1 cellular context compared by ENCODE assay signal in the genomic region with DNA sequence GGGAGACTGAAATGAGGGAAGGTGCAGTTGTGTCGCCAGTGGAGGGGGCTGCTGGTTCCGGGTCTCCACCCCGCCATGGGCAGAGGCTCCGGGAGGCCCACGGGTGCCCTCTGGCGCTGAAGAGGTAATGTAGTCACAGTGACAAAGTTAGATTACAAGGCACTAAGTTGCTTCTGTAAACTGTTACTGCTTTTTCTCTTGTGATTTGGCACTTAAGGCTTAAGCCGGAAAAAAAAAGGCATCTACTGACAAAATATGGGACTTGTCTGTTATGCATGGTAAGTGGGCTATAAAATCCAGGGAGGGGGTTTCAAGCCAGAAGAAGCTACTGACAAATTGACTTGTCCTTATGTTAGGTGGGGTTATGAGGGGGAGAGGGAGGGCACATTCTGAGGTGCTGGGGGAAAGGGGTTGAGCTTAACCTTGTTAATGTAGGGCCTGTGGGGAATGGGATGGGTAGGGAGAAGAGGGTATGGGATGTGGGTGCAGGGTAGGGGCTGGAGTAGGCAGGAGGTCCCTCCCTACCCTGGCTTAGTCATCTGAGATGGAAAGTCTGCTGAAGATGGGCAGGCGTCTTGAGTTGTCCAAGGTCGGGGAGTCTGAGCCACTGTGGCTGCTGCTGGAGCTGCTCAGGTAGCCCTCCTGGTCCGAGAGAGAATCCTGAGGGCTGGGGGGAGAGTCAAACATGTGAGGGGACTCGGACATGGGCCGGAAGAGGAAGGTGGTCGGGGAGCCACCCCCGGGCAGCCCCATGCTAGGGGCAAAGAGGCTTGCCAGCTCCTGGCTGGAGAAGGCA.
TF ChIP-seq lines count a peak whose summit lies in the region.

No MANE protein-coding gene starts in this region.

TF ChIP-seq in A549, 52 proteins besides CTCF, POLR2A, EP300 and RAD21 (continued from another document):
- TF ChIP-seq MYC (IDR thresholded peaks at IDR 0.05; ENCODE audit: borderline replicate concordance, low read length), result no peak
- no peak for TF ChIP-seq HEYL (CRISPR knock-in tag; IDR thresholded peaks at IDR 0.05)
- TF ChIP-seq HOXB13 (CRISPR knock-in tag; IDR thresholded peaks at IDR 0.05; ENCODE audit: low read depth), result no peak
